ENCODE assay signal across 23 cellular contexts in the genomic region with DNA sequence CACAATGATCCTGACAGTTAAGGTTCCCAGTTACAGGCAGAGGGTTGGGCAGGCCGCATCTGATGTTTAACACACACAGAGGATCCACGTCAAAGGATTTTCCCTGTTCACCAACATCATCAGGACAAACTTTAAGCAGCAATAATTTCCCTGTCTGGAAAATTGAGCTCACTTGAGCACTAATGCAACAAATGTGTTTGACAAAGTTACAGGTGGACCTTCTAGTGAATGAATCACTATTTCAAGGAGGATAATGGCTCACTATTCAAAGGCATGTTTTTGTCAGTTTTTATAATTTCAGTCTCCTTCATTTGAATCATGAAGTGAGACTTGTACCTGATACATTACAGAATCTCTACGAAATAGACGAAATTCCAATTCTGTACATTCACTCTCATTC.
"Had no signal": no experiment of that assay in that cellular context is flagged by ENCODE, and none has a peak within 500 bp of the region (broad histone marks: within the 10 kb centered on the region; RNA-seq: fewer than 3 reads in every experiment).

No MANE protein-coding gene starts in this region.

- H3K27ac ChIP-seq: PC-9 had no signal

- H3K4me3 ChIP-seq: MG63, PC-9 had no signal

- H3K9me3 Mint-ChIP-seq: activated T-helper 17 cell treated with anti-CD3 and anti-CD28 coated beads, Interleukin-2, amount 50 U/mL, for 72 hours had no signal

- H3K4me1 Mint-ChIP-seq: activated T-helper 17 cell treated with anti-CD3 and anti-CD28 coated beads, Interleukin-2, amount 50 U/mL, for 72 hours had no signal

- FAIRE-seq: TTC549 had no signal

- H3K27me3 Mint-ChIP-seq: activated CD4-positive, alpha-beta memory T cell treated with anti-CD3 and anti-CD28 coated beads, Interleukin-2, amount 10 ng/mL, durations not matched to agents 7 days and 5 days; activated CD4-positive, alpha-beta T cell treated with anti-CD3 and anti-CD28 coated beads, Interleukin-2, amount 10 ng/mL, durations not matched to agents 7 days and 5 days had no signal

- H3K4me2 ChIP-seq: PC-9 had no signal

- DNase-seq: activated CD4-positive, alpha-beta memory T cell treated with anti-CD3 and anti-CD28 coated beads, Interleukin-2, amount 10 ng/mL, durations not matched to agents 7 days and 5 days; activated CD4-positive, alpha-beta T cell treated with anti-CD3 and anti-CD28 coated beads, Interleukin-2, amount 10 ng/mL, durations not matched to agents 7 days and 5 days; activated CD4-positive, CD25-positive, alpha-beta regulatory T cell; activated gamma-delta T cell; activated naive CD4-positive, alpha-beta T cell treated with anti-CD3 and anti-CD28 coated beads for 36 hours; activated T-cell treated with anti-CD3 and anti-CD28 coated beads for 4 hours; activated T-cell treated with anti-CD3 and anti-CD28 coated beads, Interleukin-2, amount 50 U/mL, for 48 hours; amygdala; MG63; MV-4-11; NCI-H1092 treated with DMSO at 0.1 percent for 48 hours; NCI-H1436; NCI-H2029 treated with DMSO at 0.1 percent for 48 hours; NCI-H510A treated with DMSO at 0.1 percent for 48 hours; NCI-H69; NK-92 treated with Interleukin-12 subunit alpha and Interleukin-12 subunit beta, amount 100 ng/mL, for 24 hours; PC-9; SHP77 treated with DMSO at 0.1 percent for 48 hours; T-helper 2 cell; T1000 had no signal

- H3K4me3 Mint-ChIP-seq: activated CD4-positive, alpha-beta memory T cell treated with anti-CD3 and anti-CD28 coated beads, Interleukin-2, amount 10 ng/mL, durations not matched to agents 7 days and 5 days; activated CD4-positive, alpha-beta T cell treated with anti-CD3 and anti-CD28 coated beads, Interleukin-2, amount 10 ng/mL, durations not matched to agents 7 days and 5 days; activated naive CD4-positive, alpha-beta T cell treated with anti-CD3 and anti-CD28 coated beads for 36 hours; activated naive CD8-positive, alpha-beta T cell; activated T-helper 17 cell treated with anti-CD3 and anti-CD28 coated beads, Interleukin-2, amount 50 U/mL, for 72 hours had no signal

- H2AFZ ChIP-seq: PC-9 had no signal

- H3K36me3 ChIP-seq: MG63 had no signal

- H3K27ac Mint-ChIP-seq: activated CD4-positive, alpha-beta memory T cell treated with anti-CD3 and anti-CD28 coated beads, Interleukin-2, amount 10 ng/mL, durations not matched to agents 7 days and 5 days; activated CD4-positive, alpha-beta T cell treated with anti-CD3 and anti-CD28 coated beads, Interleukin-2, amount 10 ng/mL, durations not matched to agents 7 days and 5 days; activated naive CD4-positive, alpha-beta T cell treated with anti-CD3 and anti-CD28 coated beads for 36 hours; activated naive CD8-positive, alpha-beta T cell; activated T-helper 17 cell treated with anti-CD3 and anti-CD28 coated beads, Interleukin-2, amount 50 U/mL, for 72 hours had no signal

- H3K27me3 ChIP-seq: MG63 had no signal

- ATAC-seq: activated T-helper 17 cell treated with anti-CD3 and anti-CD28 coated beads, Interleukin-2, amount 50 U/mL, for 72 hours had no signal
